In genomic region chr1:47415728-47416318, GRCh38 we compare ENCODE assay signal across 11 cellular contexts. TPM values are rescaled to one million over a fixed set of nuclear protein-coding genes. Genes with fewer than 3 reads are reported as not detected.
DNase-seq lines count a peak whose midpoint lies in the region; ATAC-seq, FAIRE-seq and TF ChIP-seq lines count a peak whose summit lies in the region.
"Had no signal": no experiment of that assay in that cellular context is flagged by ENCODE, and none has a peak within 500 bp of the region (broad histone marks: within the 10 kb centered on the region; RNA-seq: fewer than 3 reads in every experiment).

Gene FOXE3 (plus strand): TSS chr1:47416285. CDS start chr1:47416316, 31 bp downstream.

- no peak within 1 kb of the TSS for H2BK120ac ChIP-seq in mesendoderm (ENCODE audit: low read depth, low read length)

- no peak within 1 kb of the TSS for H2BK15ac ChIP-seq in mesendoderm (replicated peaks; ENCODE audit: low read depth)

- 68% methylated on average over 16 of the region's 21 CpGs for WGBS in HepG2 (ENCODE audit: low lambda C conversion rate)
- 33% methylated on average over 5 of the region's 21 CpGs for WGBS in right lobe of liver (ENCODE audit: insufficient coverage, low coverage, low lambda C conversion rate, missing lambda C conversion rate)
- WGBS in mesendoderm (ENCODE audit: extremely low coverage, insufficient coverage, low lambda C conversion rate), result no CpG with 5 or more reads among the region's 21 CpGs
- 21% methylated on average over 21 of the region's 21 CpGs for WGBS in urinary bladder

- POLR2A ChIA-PET in HepG2 (lab: Yijun Ruan, JAX), result no interaction called here

- no peak within 1 kb of the TSS for H4K8ac ChIP-seq in mesendoderm (ENCODE audit: low read depth, low read length)

- peaks cover 60% of the 10 kb centered on the region for H3K27me3 Mint-ChIP-seq in central memory CD8-positive, alpha-beta T cell

- no TSS peak for BruUV-seq in HepG2 (replicated peaks; lab: Mats Ljungman, UMichigan)

- DNase-seq in HepG2 (ENCODE audit: low spot score) (no peak), right lobe of liver (no peak), mesendoderm (no peak), NCI-H774 (lab: John Stamatoyannopoulos, UW) (no peak), SW 1271 (lab: John Stamatoyannopoulos, UW) (no peak)
- no peak for DNase-seq in central memory CD8-positive, alpha-beta T cell (ENCODE audit: low spot score in 2 of 2)

- no peak within 1 kb of the TSS for H3K4ac ChIP-seq in mesendoderm (ENCODE audit: low read depth, low read length)

- TF ChIP-seq CTCF in HepG2 (CRISPR knock-in tag; IDR thresholded peaks at IDR 0.05) (no peak), right lobe of liver (IDR thresholded peaks at IDR 0.05) (no peak)

- TF ChIP-seq EP300 in HepG2 (IDR thresholded peaks at IDR 0.05; ENCODE audit: low read depth in 2 of 2, low read length in 2 of 2) (no peak), HepG2 (CRISPR knock-in tag; IDR thresholded peaks at IDR 0.05; ENCODE audit: borderline replicate concordance) (no peak)

- TF ChIP-seq POLR2A in HepG2 (IDR thresholded peaks at IDR 0.05; ENCODE audit: insufficient read depth in 1 of 2, low read depth in 2 of 2, low read length in 2 of 2) (no peak), right lobe of liver (IDR thresholded peaks at IDR 0.05) (no peak)

- H3K9ac ChIP-seq in HepG2 (ENCODE audit: insufficient read depth, low read depth, low read length) (no peak within 1 kb of the TSS), mesendoderm (ENCODE audit: low read length) (no peak within 1 kb of the TSS)

- intact Hi-C loops in HepG2 (cut with micrococcal nuclease; ENCODE audit: unreplicated experiment), result no loop called here
- intact Hi-C loops in right lobe of liver (cut with DNase I), result loop anchor here in 1 of 2 donors (10.0 kb wide), 1 partner anchor 231 kb away; no protein-coding TSS in a partner anchor

- H2AK5ac ChIP-seq in mesendoderm (ENCODE audit: low read length), result no peak within 1 kb of the TSS

- in situ Hi-C loops in HepG2 (cut with HindIII; ENCODE audit: extremely low pct_ligation_motif_present, low pct_unique_long_range_greater_than_20kb), result no loop called here

- no peaks in the 10 kb centered on the region for H4K20me1 ChIP-seq in HepG2 (ENCODE audit: insufficient read depth, low read length)

- H3K18ac ChIP-seq in mesendoderm (ENCODE audit: low read length), result no peak within 1 kb of the TSS

- H3K9me3 Mint-ChIP-seq in central memory CD8-positive, alpha-beta T cell, result no peaks in the 10 kb centered on the region

- no peaks in the 10 kb centered on the region for H3K79me2 ChIP-seq in HepG2 (ENCODE audit: insufficient read depth, low read length)
- no peaks in the 10 kb centered on the region for H3K79me2 ChIP-seq in mesendoderm (ENCODE audit: control insufficient read depth, insufficient read depth, low read length)

- no peak within 1 kb of the TSS for H2BK5ac ChIP-seq in mesendoderm (ENCODE audit: low read length)

- H3K36me3 ChIP-seq in HepG2 (replicated peaks in 1 of 2; ENCODE audit: control insufficient read depth in 1 of 2, insufficient read depth in 2 of 2, low read length in 2 of 2) (no peaks in the 10 kb centered on the region), right lobe of liver (no peaks in the 10 kb centered on the region), mesendoderm (ENCODE audit: control insufficient read depth, insufficient read depth, low read length) (no peaks in the 10 kb centered on the region), urinary bladder (ENCODE audit: insufficient read depth) (no peaks in the 10 kb centered on the region)

- no peaks in the 10 kb centered on the region for H3K9me3 ChIP-seq in HepG2 (ENCODE audit: low read length)
- no peaks in the 10 kb centered on the region for H3K9me3 ChIP-seq in right lobe of liver

- no peak for FAIRE-seq in HepG2 (lab: Jason Lieb, UNC)

- no peak for TF ChIP-seq RAD21 in HepG2 (CRISPR knock-in tag; IDR thresholded peaks at IDR 0.05)

- no peak within 1 kb of the TSS for H3K27ac Mint-ChIP-seq in central memory CD8-positive, alpha-beta T cell (ENCODE audit: low read depth)

- H3K23ac ChIP-seq in mesendoderm (ENCODE audit: low read length), result no peak within 1 kb of the TSS

- H4K5ac ChIP-seq in mesendoderm (ENCODE audit: low read length), result no peak within 1 kb of the TSS

- H3K4me3 Mint-ChIP-seq in central memory CD8-positive, alpha-beta T cell, result peak within 1 kb of the TSS; percentile 40

- ATAC-seq in HepG2 (no peak), right lobe of liver (no peak), HG03378 (IDR thresholded peaks at IDR 0.05; ENCODE audit: unreplicated experiment) (no peak)
- ATAC-seq in central memory CD8-positive, alpha-beta T cell (replicated peaks; ENCODE audit: extremely low read depth, poor library complexity, severe bottlenecking), result no peak

- no peaks in the 10 kb centered on the region for H3K79me1 ChIP-seq in mesendoderm (ENCODE audit: low read length)

- H2AFZ ChIP-seq in HepG2 (ENCODE audit: low read length), result no peak within 1 kb of the TSS

- H3K4me1 ChIP-seq in HepG2 (ENCODE audit: insufficient read depth, low read length), result peaks cover 13% of the 10 kb centered on the region; the same call in 1 of the 2 replicates
- H3K4me1 ChIP-seq in right lobe of liver, result no peaks in the 10 kb centered on the region
- no peaks in the 10 kb centered on the region for H3K4me1 ChIP-seq in mesendoderm (ENCODE audit: control insufficient read depth, low read depth, low read length)
- H3K4me1 ChIP-seq in urinary bladder (ENCODE audit: insufficient read depth), result peaks cover 4% of the 10 kb centered on the region

- H3K27me3 ChIP-seq in HepG2 (ENCODE audit: control insufficient read depth in 1 of 2, insufficient read depth in 2 of 2, low read length in 2 of 2) (peaks cover 0 to 21% of the 10 kb centered on the region in 2 experiments; a peak in 4 of 5 replicates), right lobe of liver (no peaks in the 10 kb centered on the region), mesendoderm (ENCODE audit: insufficient read depth, low read length, poor library complexity) (peaks cover 53% of the 10 kb centered on the region)

- H3K4me3 ChIP-seq in HepG2 (replicated peaks in 1 of 3; ENCODE audit: insufficient read depth in 1 of 3, low read depth in 2 of 3, low read length in 3 of 3), result no peak within 1 kb of the TSS
- no peak within 1 kb of the TSS for H3K4me3 ChIP-seq in right lobe of liver
- H3K4me3 ChIP-seq in mesendoderm (ENCODE audit: low read length), result no peak within 1 kb of the TSS
- H3K4me3 ChIP-seq in urinary bladder (ENCODE audit: low read depth, low read length), result peak within 1 kb of the TSS; percentile 13

- peaks cover 1% of the 10 kb centered on the region for H3K36me3 Mint-ChIP-seq in central memory CD8-positive, alpha-beta T cell (ENCODE audit: insufficient read depth)

- CTCF ChIA-PET in HepG2 (lab: Yijun Ruan, JAX; ENCODE audit: low intra/inter-chr PET ratio, low total read pairs), result no interaction called here

- peak within 1 kb of the TSS; percentile 67 for H3K56ac ChIP-seq in mesendoderm (ENCODE audit: low read length)

- no peak within 1 kb of the TSS for H3K27ac ChIP-seq in HepG2 (ENCODE audit: extremely low read length, insufficient read depth, low read length)
- H3K27ac ChIP-seq in right lobe of liver, result no peak within 1 kb of the TSS
- H3K27ac ChIP-seq in mesendoderm (ENCODE audit: low read depth, low read length), result no peak within 1 kb of the TSS
- no peak within 1 kb of the TSS for H3K27ac ChIP-seq in urinary bladder (ENCODE audit: low read depth)
- H3K27ac ChIP-seq: RWPE1 had no signal

- H3K4me2 ChIP-seq in HepG2 (ENCODE audit: low read depth, low read length), result no peak within 1 kb of the TSS
- peak within 1 kb of the TSS; percentile 38 for H3K4me2 ChIP-seq in mesendoderm (ENCODE audit: low read length)

- peaks cover 6% of the 10 kb centered on the region for H3K4me1 Mint-ChIP-seq in central memory CD8-positive, alpha-beta T cell

TF ChIP-seq in HepG2, 621 proteins besides CTCF, POLR2A, EP300 and RAD21:
- TF ChIP-seq PCBP2 (optimal IDR thresholded peaks at IDR 0.05; ENCODE audit: low read depth, low read length, poor library complexity, severe bottlenecking), result peak; percentile 27
- TF ChIP-seq NBN (conservative IDR thresholded peaks at IDR 0.05), result no peak

RNA-seq across cellular contexts. Expression of gene FOXE3, which starts in this region (rescaled TPM):
- not detected in 2 replicates for total RNA-seq in HepG2 (2016; rRNA removed; fragmentation: Illumina TruSeq; extraction: Trizol)
- total RNA-seq in HepG2 (2016; cell fraction: cytosol; rRNA removed; fragmentation: Illumina TruSeq; extraction: Trizol; ENCODE audit: low read depth), result not detected in 2 replicates
- total RNA-seq in HepG2 (2016; cell fraction: insoluble cytoplasmic fraction; rRNA removed; fragmentation: Illumina TruSeq; extraction: Trizol), result not detected in 2 replicates
- not detected in 2 replicates for total RNA-seq in HepG2 (2016; cell fraction: membrane; rRNA removed; fragmentation: Illumina TruSeq; extraction: Trizol)
- not detected in 2 replicates for total RNA-seq in HepG2 (2016; cell fraction: nucleus; rRNA removed; fragmentation: Illumina TruSeq; extraction: Trizol)
- not detected in 2 replicates for polyA plus RNA-seq in HepG2 (2011; rRNA removed)
- polyA plus RNA-seq in HepG2 (2011; cell fraction: cytosol; rRNA removed), result not detected in 2 replicates
- not detected in 2 replicates for polyA plus RNA-seq in HepG2 (2011; cell fraction: nucleus; rRNA removed)
- polyA plus RNA-seq in HepG2 (2012), result not detected in 2 replicates
- not detected in 2 replicates for polyA plus RNA-seq in HepG2 (2016; cell fraction: cytosol; fragmentation: Illumina TruSeq; extraction: Trizol; ENCODE audit: low read depth)
- polyA plus RNA-seq in HepG2 (2016; cell fraction: insoluble cytoplasmic fraction; fragmentation: Illumina TruSeq; extraction: Trizol; ENCODE audit: low read depth), result not detected in 2 replicates
- not detected in 2 replicates for polyA plus RNA-seq in HepG2 (2016; cell fraction: membrane; fragmentation: Illumina TruSeq; extraction: Trizol; ENCODE audit: low read depth)
- not detected in 2 replicates for polyA plus RNA-seq in HepG2 (2016; cell fraction: nucleus; fragmentation: Illumina TruSeq; extraction: Trizol; ENCODE audit: insufficient read depth, low read depth)
- polyA minus RNA-seq in HepG2 (2011; rRNA and poly(A)+ RNA removed; ENCODE audit: low replicate concordance), result not detected in 2 replicates
- polyA minus RNA-seq in HepG2 (2011; cell fraction: cytosol; rRNA and poly(A)+ RNA removed), result not detected in 2 replicates
- polyA minus RNA-seq in HepG2 (2011; cell fraction: nucleus; rRNA and poly(A)+ RNA removed), result not detected in 2 replicates
- not detected for total RNA-seq in right lobe of liver
- 0.17 TPM for polyA plus RNA-seq in mesendoderm (2013, experiment 1 of 2)
- 0.17 TPM for polyA plus RNA-seq in mesendoderm (2013, experiment 2 of 2)
- total RNA-seq in urinary bladder, result not detected
- not detected for polyA plus RNA-seq in urinary bladder
- total RNA-seq: lung microvascular endothelial cell, temporal lobe had no signal
